10 cellular contexts compared by ENCODE assay signal in the genomic region with DNA sequence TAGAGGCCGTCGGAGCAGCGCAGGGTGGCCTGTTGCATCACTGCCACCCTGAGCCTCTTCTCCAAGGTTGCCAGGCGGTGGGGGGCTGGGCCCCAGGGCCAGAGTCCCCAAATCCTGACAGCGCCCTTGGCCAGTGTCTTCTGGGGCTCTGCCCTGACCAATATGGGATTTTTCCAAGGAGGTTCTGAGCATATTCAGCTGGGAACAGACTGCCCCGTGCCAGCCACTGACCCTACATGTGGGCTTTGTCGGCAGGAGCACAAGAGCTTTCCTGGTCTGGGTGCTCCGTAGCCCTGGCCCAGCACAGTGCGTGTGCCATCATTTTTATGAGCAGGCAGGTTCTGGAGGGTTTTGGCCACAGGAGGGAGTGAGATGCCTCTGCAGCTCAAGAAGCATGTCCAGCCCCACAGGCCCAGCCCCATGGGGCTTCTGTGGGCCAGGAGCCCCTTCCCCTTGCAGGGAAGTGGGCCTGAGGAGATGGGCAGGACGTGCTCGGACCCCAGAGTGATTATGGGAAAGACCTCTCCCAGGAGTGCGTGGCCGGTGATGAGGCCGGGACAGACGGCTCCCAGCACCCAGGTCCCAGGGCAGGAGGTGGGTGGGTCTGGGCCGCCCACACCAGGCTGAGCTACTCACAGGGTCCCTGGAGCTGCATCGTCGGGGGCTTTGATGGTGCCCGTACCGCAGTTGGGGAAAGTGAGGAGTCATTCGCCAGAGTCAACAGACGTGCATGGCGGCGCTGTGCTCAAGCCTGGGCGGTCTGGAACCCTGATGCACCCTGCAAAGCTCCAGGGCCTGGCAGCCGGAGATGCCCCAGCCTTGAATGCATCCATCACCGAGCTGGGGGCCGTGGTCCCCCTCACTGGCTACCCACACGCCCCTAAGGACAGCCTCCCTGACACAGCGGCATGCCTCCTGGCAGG.
DNase-seq lines count a peak whose midpoint lies in the region; ATAC-seq and TF ChIP-seq lines count a peak whose summit lies in the region.
"Had no signal": no experiment of that assay in that cellular context is flagged by ENCODE, and none has a peak within 500 bp of the region (broad histone marks: within the 10 kb centered on the region; RNA-seq: fewer than 3 reads in every experiment).

No MANE protein-coding gene starts in this region.

- H3K4me3 ChIP-seq in coronary artery (peak overlapping the region; percentile 45), lower lobe of right lung (no peak overlapping the region), uterus (no peak overlapping the region)

- TF ChIP-seq POLR2A in uterus (IDR thresholded peaks at IDR 0.05): no peak

- H3K36me3 ChIP-seq in lower lobe of right lung (no peaks in the 10 kb centered on the region), uterus (no peaks in the 10 kb centered on the region)

- intact Hi-C loops in lower lobe of right lung (cut with DNase I): loop anchor here (5.0 kb wide), 1 partner anchor 174 kb away; no protein-coding TSS in a partner anchor
- intact Hi-C loops in uterus (cut with DNase I; ENCODE audit: low total_unique reads): loop anchor here (2.0 kb wide), 1 partner anchor 75 kb away; no protein-coding TSS in a partner anchor

- H3K9me3 ChIP-seq in lower lobe of right lung (no peaks in the 10 kb centered on the region), uterus (no peaks in the 10 kb centered on the region)

- peak; percentile 21 for DNase-seq in NCI-H82 (lab: John Stamatoyannopoulos, UW)
- DNase-seq in NCI-H82 treated with DMSO at 0.1 percent for 48 hours (lab: John Stamatoyannopoulos, UW; ENCODE audit: unreplicated experiment): no peak
- no peak for DNase-seq in coronary artery (ENCODE audit: low spot score)
- no peak for DNase-seq in lower lobe of right lung
- DNase-seq in uterus: peak in 1 of 2 donors; percentile 58
- DNase-seq in NCI-H1436 (lab: John Stamatoyannopoulos, UW): no peak
- DNase-seq: immature natural killer cell had no signal

- H3K27me3 ChIP-seq in lower lobe of right lung (ENCODE audit: low read depth) (no peaks in the 10 kb centered on the region), uterus (no peaks in the 10 kb centered on the region)

- no peak for ATAC-seq in lower lobe of right lung
- no peak for ATAC-seq in GM19452 (IDR thresholded peaks at IDR 0.05; ENCODE audit: unreplicated experiment)
- no peak for ATAC-seq in HG03432 (IDR thresholded peaks at IDR 0.05; ENCODE audit: unreplicated experiment)

- H3K4me1 ChIP-seq in lower lobe of right lung: peaks cover 29% of the 10 kb centered on the region
- H3K4me1 ChIP-seq in uterus: peaks cover 0 to 46% of the 10 kb centered on the region in 2 donors

- TF ChIP-seq CTCF in coronary artery (IDR thresholded peaks at IDR 0.05): no peak
- TF ChIP-seq CTCF in lower lobe of right lung (IDR thresholded peaks at IDR 0.05): peak; percentile 16
- peak in 3 of 4 experiments; percentile 18 to 41 (median 38) for TF ChIP-seq CTCF in uterus (IDR thresholded peaks at IDR 0.05)

- H3K27ac ChIP-seq in coronary artery (peak overlapping the region; percentile 96 to 99), lower lobe of right lung (peak overlapping the region; percentile 80), uterus (peak overlapping the region; percentile 92 to 93)
- H3K27ac ChIP-seq: KMS-11 had no signal
